Comparison of ENCODE assay signal across 22 cellular contexts in the genomic region with DNA sequence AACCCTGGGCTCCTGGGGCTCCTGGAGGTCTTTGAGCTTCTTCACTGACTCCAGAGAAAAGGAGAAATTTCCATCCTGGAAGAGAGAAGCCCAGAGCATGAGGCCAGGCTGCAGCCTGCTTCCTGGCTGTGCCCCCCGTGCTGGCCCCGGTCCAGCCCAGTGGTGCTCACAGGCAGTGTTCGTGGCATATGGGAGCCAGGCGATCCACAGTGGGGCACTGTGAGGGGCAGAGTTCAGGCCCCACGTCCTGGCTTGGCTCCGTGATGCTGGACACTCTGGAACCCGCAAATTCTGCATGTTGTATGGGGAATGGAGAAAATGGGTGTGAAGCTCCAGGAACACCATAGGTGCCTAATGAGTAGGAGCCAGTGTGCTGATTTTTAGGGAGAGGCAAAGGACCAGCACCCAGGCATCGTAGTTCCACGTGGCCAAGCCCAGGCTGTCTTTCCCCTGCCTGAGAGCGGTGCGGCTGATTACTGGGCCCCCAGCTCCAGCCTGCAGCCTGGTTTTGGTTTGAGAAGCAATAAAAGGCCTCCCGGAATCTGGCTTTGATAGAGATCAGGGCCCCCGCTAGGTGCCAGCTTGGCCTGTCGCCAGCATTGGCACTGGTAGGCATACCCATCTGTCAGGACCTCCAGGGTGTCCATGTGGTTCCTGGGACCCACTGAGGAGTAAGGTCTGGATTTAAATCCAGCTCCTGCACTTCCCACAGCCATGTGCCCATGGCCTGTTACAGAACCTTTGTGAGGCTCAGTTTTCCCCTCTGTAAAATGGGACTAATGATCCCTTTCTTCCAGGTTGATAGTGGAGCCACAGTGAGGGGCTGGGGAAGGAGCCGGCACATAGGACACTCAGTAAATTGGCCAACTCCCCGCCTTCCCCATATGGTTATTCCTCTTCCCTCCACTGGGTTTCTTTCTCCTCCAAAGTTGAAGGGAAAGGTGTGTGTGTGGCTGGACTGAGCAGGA. TPM values are rescaled to one million over a fixed set of nuclear protein-coding genes. Genes with fewer than 3 reads are reported as not detected.
"Had no signal": no experiment of that assay in that cellular context is flagged by ENCODE, and none has a peak within 500 bp of the region (broad histone marks: within the 10 kb centered on the region; RNA-seq: fewer than 3 reads in every experiment).

No MANE protein-coding gene starts in this region.

- H3K4me3 ChIP-seq: ascending aorta, breast epithelium, gastroesophageal sphincter, psoas muscle, thoracic aorta had no signal

- H3K27me3 ChIP-seq: ascending aorta, breast epithelium had no signal

- H3K9me3 ChIP-seq: ascending aorta had no signal

- ATAC-seq: gastroesophageal sphincter, psoas muscle had no signal

- DNase-seq: activated CD4-positive, alpha-beta memory T cell treated with anti-CD3 and anti-CD28 coated beads, Interleukin-2, amount 10 ng/mL, durations not matched to agents 7 days and 5 days; activated CD4-positive, alpha-beta T cell treated with anti-CD3 and anti-CD28 coated beads for 4 hours; activated naive CD4-positive, alpha-beta T cell treated with anti-CD3 and anti-CD28 coated beads, Interleukin-2, amount 10 ng/mL, durations not matched to agents 7 days and 5 days; activated T-cell treated with anti-CD3 and anti-CD28 coated beads, Interleukin-2, amount 50 U/mL, for 24 hours; cerebellar nuclear complex; erythroblast; mesenchymal stem cell; nephron progenitor cell; psoas muscle; stimulated activated CD4-positive, alpha-beta T cell treated with anti-CD3 and anti-CD28 coated beads, Interleukin-12 subunit alpha, Interleukin-12 subunit beta, amount 100 ng/mL, for 4 hours; stimulated activated CD4-positive, alpha-beta T cell treated with anti-CD3 and anti-CD28 coated beads, Interleukin-2, amount 100 ng/mL, for 24 hours; T-helper 1 cell; WERI-Rb-1 had no signal

- H3K4me1 ChIP-seq: ascending aorta, breast epithelium, psoas muscle had no signal

- H3K27ac ChIP-seq: ascending aorta, gastroesophageal sphincter, psoas muscle, thoracic aorta, WERI-Rb-1 had no signal

- FAIRE-seq: urothelium cell line had no signal

- H3K36me3 ChIP-seq: ascending aorta, breast epithelium, gastroesophageal sphincter, thoracic aorta, WERI-Rb-1 had no signal

RNA-seq across cellular contexts. Expression of a gene that starts 0.7 kb away (rescaled TPM):
- total RNA-seq: activated CD4-positive, alpha-beta memory T cell treated with anti-CD3 and anti-CD28 coated beads, Interleukin-2, amount 10 ng/mL, durations not matched to agents 7 days and 5 days; ascending aorta; dermis blood vessel endothelial cell; gastroesophageal sphincter; kidney epithelial cell; liver; osteocyte; thoracic aorta had no signal
- polyA plus RNA-seq: liver, psoas muscle had no signal

RNA-seq across cellular contexts. Expression of a gene that starts 10.6 kb away (rescaled TPM):
- total RNA-seq: activated CD4-positive, alpha-beta memory T cell treated with anti-CD3 and anti-CD28 coated beads, Interleukin-2, amount 10 ng/mL, durations not matched to agents 7 days and 5 days; ascending aorta; breast epithelium; dermis blood vessel endothelial cell; gastroesophageal sphincter; kidney epithelial cell; liver; osteocyte; psoas muscle; thoracic aorta had no signal
